In the genomic region with DNA sequence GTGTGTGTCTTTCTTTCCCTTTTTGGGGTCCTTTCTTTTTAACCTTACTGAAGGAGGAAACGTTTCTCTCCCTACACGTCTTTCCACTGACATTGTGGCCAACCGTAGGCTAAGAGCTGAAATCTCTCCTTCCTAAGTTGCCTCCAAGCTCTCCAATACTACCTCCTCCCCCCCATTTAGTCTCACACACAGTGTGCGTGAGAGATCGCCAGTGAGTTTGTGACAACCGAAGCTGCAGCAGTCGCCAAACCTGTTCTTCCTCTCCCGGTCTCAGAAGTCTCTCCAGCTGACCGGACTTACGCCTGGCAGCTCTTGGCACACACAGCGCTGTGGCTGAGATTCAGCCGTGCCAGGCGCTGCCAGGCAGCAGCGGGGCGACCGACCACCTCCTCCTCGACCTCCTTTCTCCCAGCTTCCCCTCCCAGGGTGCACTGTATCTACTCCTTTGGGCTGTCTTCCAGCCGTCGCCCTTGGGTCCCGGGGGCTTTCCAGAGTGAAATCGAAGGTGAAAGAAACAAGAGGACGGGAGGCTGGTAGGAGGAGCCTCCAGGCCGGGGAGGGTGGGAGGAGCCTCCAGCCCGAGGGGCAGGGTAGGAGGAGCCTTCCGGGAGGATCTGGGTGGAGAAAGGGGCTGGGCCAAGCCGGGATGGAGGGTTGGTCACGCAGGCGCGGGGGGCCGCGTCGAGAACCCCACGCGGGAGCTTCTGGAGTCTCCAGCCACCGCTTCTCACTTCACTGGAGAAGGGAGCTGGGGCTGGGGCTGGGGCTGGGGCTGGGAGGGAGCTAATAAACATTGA, we compare ENCODE assay signal across 8 cellular contexts. TPM values are rescaled to one million over a fixed set of nuclear protein-coding genes. Genes with fewer than 3 reads are reported as not detected.
DNase-seq lines count a peak whose midpoint lies in the region; ATAC-seq and TF ChIP-seq lines count a peak whose summit lies in the region.

TSS of gene TMTC2 (plus strand) at position 684 of the 797 bp plus-strand sequence.

- H3K27me3 Mint-ChIP-seq in nephron progenitor cell (ENCODE audit: low read depth, poor library complexity), result peaks cover 21% of the 10 kb centered on the region

- no peaks in the 10 kb centered on the region for H3K9me3 Mint-ChIP-seq in nephron progenitor cell

- peak; percentile 96 for ATAC-seq in stimulated activated naive CD8-positive, alpha-beta T cell treated with anti-CD3 and anti-CD28 coated beads, Interleukin-15, Interleukin-2, amounts not matched to agents 100 U/mL and 50 U/mL, for 24 hours

- no peak for TF ChIP-seq CTCF in fibroblast of the aortic adventitia (IDR thresholded peaks at IDR 0.05; ENCODE audit: insufficient read depth, low read length)
- TF ChIP-seq CTCF in nephron progenitor cell (IDR thresholded peaks at IDR 0.05), result no peak

- peak within 1 kb of the TSS; percentile 94 for H3K4me3 ChIP-seq in fibroblast of the aortic adventitia (ENCODE audit: low read depth, low read length)

- DNase-seq in EH (ENCODE audit: low read depth) (peak; percentile 87), H4 (ENCODE audit: low spot score) (peak; percentile 76), LHCN-M2 (ENCODE audit: low read depth) (peak; percentile 82), fibroblast of the aortic adventitia (ENCODE audit: low read depth) (peak; percentile 89), nephron progenitor cell (peak; percentile 92)
- DNase-seq in activated effector memory CD4-positive, alpha-beta T cell treated with anti-CD3 and anti-CD28 coated beads, Interleukin-2, amount 50 U/mL, for 16 hours, result peak; percentile 96
- DNase-seq in stimulated activated naive CD8-positive, alpha-beta T cell treated with anti-CD3 and anti-CD28 coated beads, Interleukin-15, Interleukin-2, amounts not matched to agents 100 U/mL and 50 U/mL, for 24 hours, result peak; percentile 92

- TF ChIP-seq POLR2A in Raji (IDR thresholded peaks at IDR 0.05; ENCODE audit: insufficient read depth, low read depth, low read length), result peak; percentile 67

- peak within 1 kb of the TSS; percentile 20 for H3K27ac Mint-ChIP-seq in nephron progenitor cell

- no peaks in the 10 kb centered on the region for H3K36me3 Mint-ChIP-seq in nephron progenitor cell (ENCODE audit: low read depth)

- H3K4me3 Mint-ChIP-seq in nephron progenitor cell, result peak within 1 kb of the TSS; percentile 93

- peaks cover 50% of the 10 kb centered on the region for H3K4me1 Mint-ChIP-seq in nephron progenitor cell

RNA-seq across cellular contexts. Expression of gene TMTC2, which starts in this region (rescaled TPM):
- total RNA-seq in H4 (2014; rRNA removed; shearing (Covaris generic)), result 2.6 and 4.0 TPM in 2 replicates
- 1.2 and 1.5 TPM in 2 replicates for total RNA-seq in LHCN-M2 (2014; rRNA removed)
- polyA plus RNA-seq in LHCN-M2 (2012), result 0.15 TPM
- 21.1 and 83.6 TPM in 2 replicates for total RNA-seq in fibroblast of the aortic adventitia (ENCODE audit: low replicate concordance)

Comparison
In these comparisons a context has a peak if more than half of its experiments do, and no peak if none do; other contexts are left out.
1. Peak in every context shown above with its lines: DNase-seq, ATAC-seq and H3K4me3 ChIP-seq.